ENCODE assay signal across 1 cellular context in the genomic region with DNA sequence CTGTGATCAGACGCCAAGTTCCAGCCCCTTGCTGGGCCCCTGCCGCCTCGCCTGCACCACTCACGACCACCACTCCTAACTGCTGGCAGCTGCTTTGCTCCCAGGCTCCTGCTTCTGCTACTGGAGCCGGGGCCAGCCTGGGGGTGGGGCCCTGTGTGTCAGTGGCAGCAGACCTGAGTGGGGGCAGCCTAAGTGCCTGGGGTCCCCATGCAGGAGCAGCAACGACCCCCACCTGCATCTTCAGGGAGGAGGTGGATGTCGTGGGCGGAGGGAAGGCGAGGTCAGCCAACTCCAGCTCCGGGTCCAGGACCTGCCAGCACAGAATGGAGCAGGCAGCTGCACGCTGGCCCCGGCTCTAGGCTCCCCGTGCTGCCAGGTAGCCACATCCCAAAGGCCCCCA.
TF ChIP-seq lines count a peak whose summit lies in the region.

No MANE protein-coding gene starts in this region.

TF ChIP-seq in HepG2, 621 proteins besides CTCF, POLR2A, EP300 and RAD21:
- TF ChIP-seq RBFOX2 (IDR thresholded peaks at IDR 0.05; ENCODE audit: low read depth, low read length) (peak; percentile 36; the same call in 1 of the 2 replicates), PHF21A (CRISPR knock-in tag; IDR thresholded peaks at IDR 0.05) (no peak)
